Comparison of ENCODE assay signal across 1 cellular context in the genomic region with DNA sequence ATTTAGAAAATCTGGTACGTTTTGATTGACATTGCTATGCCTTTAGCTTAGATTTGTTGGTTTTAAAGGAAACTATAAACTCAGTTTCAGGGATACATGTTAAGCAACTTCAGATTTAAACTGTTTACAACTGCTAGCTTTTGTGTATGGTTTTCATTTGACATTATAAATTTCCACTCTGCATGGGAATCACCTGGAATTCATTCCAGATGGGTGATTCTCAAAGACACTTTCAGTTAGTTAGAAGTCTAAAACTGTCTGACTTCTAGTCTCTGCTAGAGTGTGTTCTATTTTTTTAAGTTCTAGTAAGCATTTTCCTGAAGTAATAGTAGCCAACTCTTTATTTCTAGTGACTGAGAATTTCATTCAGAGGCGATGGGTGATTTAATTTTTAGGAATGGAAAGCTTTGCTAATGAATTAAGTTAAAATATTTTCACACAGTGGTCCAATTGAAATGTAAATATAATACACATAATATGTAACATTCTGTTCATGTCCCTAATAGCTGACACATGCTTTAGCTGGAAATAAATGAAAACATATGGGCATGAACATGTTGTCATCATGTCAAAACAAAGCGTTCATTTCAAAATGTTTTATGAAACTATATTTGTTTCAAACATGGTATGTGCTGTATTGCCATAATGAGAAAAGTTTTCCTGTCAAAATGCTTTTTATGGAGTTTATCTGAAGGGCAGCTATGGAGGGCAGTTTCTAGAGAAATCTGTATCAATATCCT.
TF ChIP-seq lines count a peak whose summit lies in the region.

No MANE protein-coding gene starts in this region.

TF ChIP-seq in SK-N-SH treated with all-trans-retinoic acid at 6 μM for 48 hours, 23 proteins besides CTCF, POLR2A, EP300 and RAD21 (continued from another document):
- no peak for TF ChIP-seq BACH2 (CRISPR knock-in tag; IDR thresholded peaks at IDR 0.05; ENCODE audit: borderline replicate concordance)
- no peak for TF ChIP-seq ZFP30 (CRISPR knock-in tag; IDR thresholded peaks at IDR 0.05)
- TF ChIP-seq OSR1 (CRISPR knock-in tag; IDR thresholded peaks at IDR 0.05): no peak
- TF ChIP-seq, protein P1, sequence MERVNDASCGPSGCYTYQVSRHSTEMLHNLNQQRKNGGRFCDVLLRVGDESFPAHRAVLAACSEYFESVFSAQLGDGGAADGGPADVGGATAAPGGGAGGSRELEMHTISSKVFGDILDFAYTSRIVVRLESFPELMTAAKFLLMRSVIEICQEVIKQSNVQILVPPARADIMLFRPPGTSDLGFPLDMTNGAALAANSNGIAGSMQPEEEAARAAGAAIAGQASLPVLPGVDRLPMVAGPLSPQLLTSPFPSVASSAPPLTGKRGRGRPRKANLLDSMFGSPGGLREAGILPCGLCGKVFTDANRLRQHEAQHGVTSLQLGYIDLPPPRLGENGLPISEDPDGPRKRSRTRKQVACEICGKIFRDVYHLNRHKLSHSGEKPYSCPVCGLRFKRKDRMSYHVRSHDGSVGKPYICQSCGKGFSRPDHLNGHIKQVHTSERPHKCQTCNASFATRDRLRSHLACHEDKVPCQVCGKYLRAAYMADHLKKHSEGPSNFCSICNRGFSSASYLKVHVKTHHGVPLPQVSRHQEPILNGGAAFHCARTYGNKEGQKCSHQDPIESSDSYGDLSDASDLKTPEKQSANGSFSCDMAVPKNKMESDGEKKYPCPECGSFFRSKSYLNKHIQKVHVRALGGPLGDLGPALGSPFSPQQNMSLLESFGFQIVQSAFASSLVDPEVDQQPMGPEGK (CRISPR knock-in tag; IDR thresholded peaks at IDR 0.05; ENCODE audit: borderline replicate concordance): no peak
- no peak for TF ChIP-seq RARB (CRISPR knock-in tag; IDR thresholded peaks at IDR 0.05)
- TF ChIP-seq, protein P2, sequence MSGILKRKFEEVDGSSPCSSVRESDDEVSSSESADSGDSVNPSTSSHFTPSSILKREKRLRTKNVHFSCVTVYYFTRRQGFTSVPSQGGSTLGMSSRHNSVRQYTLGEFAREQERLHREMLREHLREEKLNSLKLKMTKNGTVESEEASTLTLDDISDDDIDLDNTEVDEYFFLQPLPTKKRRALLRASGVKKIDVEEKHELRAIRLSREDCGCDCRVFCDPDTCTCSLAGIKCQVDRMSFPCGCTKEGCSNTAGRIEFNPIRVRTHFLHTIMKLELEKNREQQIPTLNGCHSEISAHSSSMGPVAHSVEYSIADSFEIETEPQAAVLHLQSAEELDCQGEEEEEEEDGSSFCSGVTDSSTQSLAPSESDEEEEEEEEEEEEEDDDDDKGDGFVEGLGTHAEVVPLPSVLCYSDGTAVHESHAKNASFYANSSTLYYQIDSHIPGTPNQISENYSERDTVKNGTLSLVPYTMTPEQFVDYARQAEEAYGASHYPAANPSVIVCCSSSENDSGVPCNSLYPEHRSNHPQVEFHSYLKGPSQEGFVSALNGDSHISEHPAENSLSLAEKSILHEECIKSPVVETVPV (CRISPR knock-in tag; IDR thresholded peaks at IDR 0.05): no peak
- no peak for TF ChIP-seq PPARA (CRISPR knock-in tag; IDR thresholded peaks at IDR 0.05; ENCODE audit: borderline replicate concordance)
- TF ChIP-seq, protein P3, sequence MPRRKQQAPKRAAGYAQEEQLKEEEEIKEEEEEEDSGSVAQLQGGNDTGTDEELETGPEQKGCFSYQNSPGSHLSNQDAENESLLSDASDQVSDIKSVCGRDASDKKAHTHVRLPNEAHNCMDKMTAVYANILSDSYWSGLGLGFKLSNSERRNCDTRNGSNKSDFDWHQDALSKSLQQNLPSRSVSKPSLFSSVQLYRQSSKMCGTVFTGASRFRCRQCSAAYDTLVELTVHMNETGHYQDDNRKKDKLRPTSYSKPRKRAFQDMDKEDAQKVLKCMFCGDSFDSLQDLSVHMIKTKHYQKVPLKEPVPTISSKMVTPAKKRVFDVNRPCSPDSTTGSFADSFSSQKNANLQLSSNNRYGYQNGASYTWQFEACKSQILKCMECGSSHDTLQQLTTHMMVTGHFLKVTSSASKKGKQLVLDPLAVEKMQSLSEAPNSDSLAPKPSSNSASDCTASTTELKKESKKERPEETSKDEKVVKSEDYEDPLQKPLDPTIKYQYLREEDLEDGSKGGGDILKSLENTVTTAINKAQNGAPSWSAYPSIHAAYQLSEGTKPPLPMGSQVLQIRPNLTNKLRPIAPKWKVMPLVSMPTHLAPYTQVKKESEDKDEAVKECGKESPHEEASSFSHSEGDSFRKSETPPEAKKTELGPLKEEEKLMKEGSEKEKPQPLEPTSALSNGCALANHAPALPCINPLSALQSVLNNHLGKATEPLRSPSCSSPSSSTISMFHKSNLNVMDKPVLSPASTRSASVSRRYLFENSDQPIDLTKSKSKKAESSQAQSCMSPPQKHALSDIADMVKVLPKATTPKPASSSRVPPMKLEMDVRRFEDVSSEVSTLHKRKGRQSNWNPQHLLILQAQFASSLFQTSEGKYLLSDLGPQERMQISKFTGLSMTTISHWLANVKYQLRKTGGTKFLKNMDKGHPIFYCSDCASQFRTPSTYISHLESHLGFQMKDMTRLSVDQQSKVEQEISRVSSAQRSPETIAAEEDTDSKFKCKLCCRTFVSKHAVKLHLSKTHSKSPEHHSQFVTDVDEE (CRISPR knock-in tag; IDR thresholded peaks at IDR 0.05): no peak
- TF ChIP-seq ISL1 (CRISPR knock-in tag; IDR thresholded peaks at IDR 0.05): no peak
- no peak for TF ChIP-seq ZNF70 (CRISPR knock-in tag; IDR thresholded peaks at IDR 0.05)
- no peak for TF ChIP-seq TCF4 (CRISPR knock-in tag; IDR thresholded peaks at IDR 0.05; ENCODE audit: borderline replicate concordance)
